Comparison of ENCODE assay signal across 1 cellular context in the genomic region with DNA sequence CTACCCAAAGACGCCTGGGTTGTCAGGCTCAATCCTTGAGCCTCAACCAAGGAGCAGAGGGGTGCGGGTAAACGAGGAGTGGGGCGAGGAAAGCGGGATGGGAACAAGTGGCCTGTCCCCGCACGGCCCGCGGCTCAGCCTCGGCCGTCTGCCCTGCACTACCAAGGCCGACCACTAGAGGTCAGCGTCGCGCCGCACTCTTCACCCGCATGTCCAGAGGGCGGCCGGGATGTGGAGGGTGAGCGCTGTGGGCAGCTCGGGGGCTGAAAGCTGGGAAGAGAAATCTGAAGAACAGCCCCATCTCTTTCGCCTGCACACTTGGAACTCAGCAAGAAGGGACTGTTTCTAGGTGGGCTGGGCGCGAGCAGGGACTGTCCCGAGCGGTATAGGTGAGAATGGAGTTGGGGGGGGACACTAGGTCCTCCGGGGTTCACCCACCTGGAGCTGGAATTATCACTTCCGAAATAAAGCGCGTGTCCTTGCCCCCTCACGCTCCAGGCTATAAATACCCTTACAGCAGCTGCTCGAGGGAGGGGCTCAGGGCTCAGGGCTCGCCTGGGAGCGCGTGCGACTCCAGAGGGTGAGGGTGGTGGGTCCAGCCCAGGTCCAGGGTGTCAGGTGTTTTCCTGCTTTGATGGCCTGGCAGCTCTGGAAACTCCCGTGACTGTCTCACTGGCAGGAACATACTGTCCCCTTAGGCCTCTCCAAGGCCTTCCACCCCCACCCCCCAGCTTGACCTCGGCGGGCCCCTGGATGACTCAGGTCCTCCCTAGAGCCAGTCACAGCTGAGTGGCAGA.
A peak's percentile ranks its signal among the peaks of the same experiment; 100 is the strongest.
TF ChIP-seq lines count a peak whose summit lies in the region.

No MANE protein-coding gene starts in this region.

TF ChIP-seq in HepG2, 621 proteins besides CTCF, POLR2A, EP300 and RAD21 (continued from another document and continues in another):
- TF ChIP-seq, protein P1, sequence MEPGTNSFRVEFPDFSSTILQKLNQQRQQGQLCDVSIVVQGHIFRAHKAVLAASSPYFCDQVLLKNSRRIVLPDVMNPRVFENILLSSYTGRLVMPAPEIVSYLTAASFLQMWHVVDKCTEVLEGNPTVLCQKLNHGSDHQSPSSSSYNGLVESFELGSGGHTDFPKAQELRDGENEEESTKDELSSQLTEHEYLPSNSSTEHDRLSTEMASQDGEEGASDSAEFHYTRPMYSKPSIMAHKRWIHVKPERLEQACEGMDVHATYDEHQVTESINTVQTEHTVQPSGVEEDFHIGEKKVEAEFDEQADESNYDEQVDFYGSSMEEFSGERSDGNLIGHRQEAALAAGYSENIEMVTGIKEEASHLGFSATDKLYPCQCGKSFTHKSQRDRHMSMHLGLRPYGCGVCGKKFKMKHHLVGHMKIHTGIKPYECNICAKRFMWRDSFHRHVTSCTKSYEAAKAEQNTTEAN (CRISPR knock-in tag; conservative IDR thresholded peaks at IDR 0.05) = no peak
- peak; percentile 12; the same call in 1 of the 2 replicates for TF ChIP-seq MXD1 (CRISPR knock-in tag; IDR thresholded peaks at IDR 0.05)
- no peak for TF ChIP-seq ZNF160 (CRISPR knock-in tag; IDR thresholded peaks at IDR 0.05)
- no peak for TF ChIP-seq TCF12 (IDR thresholded peaks at IDR 0.05)
- TF ChIP-seq TCF12 (CRISPR knock-in tag; IDR thresholded peaks at IDR 0.05) = no peak
- no peak for TF ChIP-seq NFE2 (CRISPR knock-in tag; IDR thresholded peaks at IDR 0.05)
- TF ChIP-seq, protein P2, sequence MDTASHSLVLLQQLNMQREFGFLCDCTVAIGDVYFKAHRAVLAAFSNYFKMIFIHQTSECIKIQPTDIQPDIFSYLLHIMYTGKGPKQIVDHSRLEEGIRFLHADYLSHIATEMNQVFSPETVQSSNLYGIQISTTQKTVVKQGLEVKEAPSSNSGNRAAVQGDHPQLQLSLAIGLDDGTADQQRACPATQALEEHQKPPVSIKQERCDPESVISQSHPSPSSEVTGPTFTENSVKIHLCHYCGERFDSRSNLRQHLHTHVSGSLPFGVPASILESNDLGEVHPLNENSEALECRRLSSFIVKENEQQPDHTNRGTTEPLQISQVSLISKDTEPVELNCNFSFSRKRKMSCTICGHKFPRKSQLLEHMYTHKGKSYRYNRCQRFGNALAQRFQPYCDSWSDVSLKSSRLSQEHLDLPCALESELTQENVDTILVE (CRISPR knock-in tag; IDR thresholded peaks at IDR 0.05) = no peak
- no peak for TF ChIP-seq IKZF1 (IDR thresholded peaks at IDR 0.05)
- no peak for TF ChIP-seq PHF21A (CRISPR knock-in tag; IDR thresholded peaks at IDR 0.05)
- TF ChIP-seq SMC3 (IDR thresholded peaks at IDR 0.05; ENCODE audit: low read length) = peak; percentile 13; the same call in 1 of the 2 replicates
- no peak for TF ChIP-seq KIAA2018 (CRISPR knock-in tag; IDR thresholded peaks at IDR 0.05; ENCODE audit: borderline replicate concordance)
- TF ChIP-seq, protein P3, sequence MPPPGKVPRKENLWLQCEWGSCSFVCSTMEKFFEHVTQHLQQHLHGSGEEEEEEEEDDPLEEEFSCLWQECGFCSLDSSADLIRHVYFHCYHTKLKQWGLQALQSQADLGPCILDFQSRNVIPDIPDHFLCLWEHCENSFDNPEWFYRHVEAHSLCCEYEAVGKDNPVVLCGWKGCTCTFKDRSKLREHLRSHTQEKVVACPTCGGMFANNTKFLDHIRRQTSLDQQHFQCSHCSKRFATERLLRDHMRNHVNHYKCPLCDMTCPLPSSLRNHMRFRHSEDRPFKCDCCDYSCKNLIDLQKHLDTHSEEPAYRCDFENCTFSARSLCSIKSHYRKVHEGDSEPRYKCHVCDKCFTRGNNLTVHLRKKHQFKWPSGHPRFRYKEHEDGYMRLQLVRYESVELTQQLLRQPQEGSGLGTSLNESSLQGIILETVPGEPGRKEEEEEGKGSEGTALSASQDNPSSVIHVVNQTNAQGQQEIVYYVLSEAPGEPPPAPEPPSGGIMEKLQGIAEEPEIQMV (CRISPR knock-in tag; IDR thresholded peaks at IDR 0.05; ENCODE audit: low read depth) = peak; percentile 48; the same call in 1 of the 2 replicates
- no peak for TF ChIP-seq CENPBD1 (CRISPR knock-in tag; IDR thresholded peaks at IDR 0.05; ENCODE audit: borderline replicate concordance, low read depth)
- 0 out of 2 replicates have a peak, but pooled peaks have one; percentile 31 for TF ChIP-seq REPIN1 (CRISPR knock-in tag; IDR thresholded peaks at IDR 0.05; ENCODE audit: borderline replicate concordance, low read depth)
- no peak for TF ChIP-seq GTF3A (CRISPR knock-in tag; conservative IDR thresholded peaks at IDR 0.05)
- TF ChIP-seq ZNF607 (CRISPR knock-in tag; IDR thresholded peaks at IDR 0.05; ENCODE audit: borderline replicate concordance) = no peak
- no peak for TF ChIP-seq ZNF619 (CRISPR knock-in tag; IDR thresholded peaks at IDR 0.05)
- no peak for TF ChIP-seq NFATC3 (CRISPR knock-in tag; IDR thresholded peaks at IDR 0.05)
- TF ChIP-seq CENPT (CRISPR knock-in tag; IDR thresholded peaks at IDR 0.05; ENCODE audit: low read depth) = no peak
- no peak for TF ChIP-seq ZNF276 (CRISPR knock-in tag; IDR thresholded peaks at IDR 0.05; ENCODE audit: low read depth)
- TF ChIP-seq, protein P4, sequence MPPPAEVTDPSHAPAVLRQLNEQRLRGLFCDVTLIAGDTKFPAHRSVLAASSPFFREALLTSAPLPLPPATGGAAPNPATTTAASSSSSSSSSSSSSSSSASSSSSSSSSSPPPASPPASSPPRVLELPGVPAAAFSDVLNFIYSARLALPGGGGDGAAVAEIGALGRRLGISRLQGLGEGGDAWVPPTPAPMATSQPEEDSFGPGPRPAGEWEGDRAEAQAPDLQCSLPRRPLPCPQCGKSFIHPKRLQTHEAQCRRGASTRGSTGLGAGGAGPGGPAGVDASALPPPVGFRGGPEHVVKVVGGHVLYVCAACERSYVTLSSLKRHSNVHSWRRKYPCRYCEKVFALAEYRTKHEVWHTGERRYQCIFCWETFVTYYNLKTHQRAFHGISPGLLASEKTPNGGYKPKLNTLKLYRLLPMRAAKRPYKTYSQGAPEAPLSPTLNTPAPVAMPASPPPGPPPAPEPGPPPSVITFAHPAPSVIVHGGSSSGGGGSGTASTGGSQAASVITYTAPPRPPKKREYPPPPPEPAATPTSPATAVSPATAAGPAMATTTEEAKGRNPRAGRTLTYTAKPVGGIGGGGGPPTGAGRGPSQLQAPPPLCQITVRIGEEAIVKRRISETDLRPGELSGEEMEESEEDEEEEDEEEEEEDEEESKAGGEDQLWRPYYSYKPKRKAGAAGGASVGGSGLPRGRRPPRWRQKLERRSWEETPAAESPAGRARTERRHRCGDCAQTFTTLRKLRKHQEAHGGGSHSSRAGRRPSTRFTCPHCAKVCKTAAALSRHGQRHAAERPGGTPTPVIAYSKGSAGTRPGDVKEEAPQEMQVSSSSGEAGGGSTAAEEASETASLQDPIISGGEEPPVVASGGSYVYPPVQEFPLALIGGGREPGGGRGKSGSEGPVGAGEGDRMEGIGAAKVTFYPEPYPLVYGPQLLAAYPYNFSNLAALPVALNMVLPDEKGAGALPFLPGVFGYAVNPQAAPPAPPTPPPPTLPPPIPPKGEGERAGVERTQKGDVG (CRISPR knock-in tag; IDR thresholded peaks at IDR 0.05; ENCODE audit: borderline replicate concordance) = no peak
- peak; percentile 37; the same call in 1 of the 2 replicates for TF ChIP-seq ZNF558 (CRISPR knock-in tag; IDR thresholded peaks at IDR 0.05; ENCODE audit: borderline replicate concordance)
- TF ChIP-seq, protein P5, sequence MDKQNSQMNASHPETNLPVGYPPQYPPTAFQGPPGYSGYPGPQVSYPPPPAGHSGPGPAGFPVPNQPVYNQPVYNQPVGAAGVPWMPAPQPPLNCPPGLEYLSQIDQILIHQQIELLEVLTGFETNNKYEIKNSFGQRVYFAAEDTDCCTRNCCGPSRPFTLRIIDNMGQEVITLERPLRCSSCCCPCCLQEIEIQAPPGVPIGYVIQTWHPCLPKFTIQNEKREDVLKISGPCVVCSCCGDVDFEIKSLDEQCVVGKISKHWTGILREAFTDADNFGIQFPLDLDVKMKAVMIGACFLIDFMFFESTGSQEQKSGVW (CRISPR knock-in tag; IDR thresholded peaks at IDR 0.05; ENCODE audit: borderline replicate concordance) = no peak
- TF ChIP-seq ZNF552 (CRISPR knock-in tag; IDR thresholded peaks at IDR 0.05; ENCODE audit: borderline replicate concordance) = no peak
- TF ChIP-seq PRMT3 (CRISPR knock-in tag; IDR thresholded peaks at IDR 0.05; ENCODE audit: borderline replicate concordance, low read depth) = no peak
- no peak for TF ChIP-seq ARID2 (CRISPR knock-in tag; IDR thresholded peaks at IDR 0.05; ENCODE audit: borderline replicate concordance)
